Comparison of ENCODE assay signal across 14 cellular contexts in the genomic region with DNA sequence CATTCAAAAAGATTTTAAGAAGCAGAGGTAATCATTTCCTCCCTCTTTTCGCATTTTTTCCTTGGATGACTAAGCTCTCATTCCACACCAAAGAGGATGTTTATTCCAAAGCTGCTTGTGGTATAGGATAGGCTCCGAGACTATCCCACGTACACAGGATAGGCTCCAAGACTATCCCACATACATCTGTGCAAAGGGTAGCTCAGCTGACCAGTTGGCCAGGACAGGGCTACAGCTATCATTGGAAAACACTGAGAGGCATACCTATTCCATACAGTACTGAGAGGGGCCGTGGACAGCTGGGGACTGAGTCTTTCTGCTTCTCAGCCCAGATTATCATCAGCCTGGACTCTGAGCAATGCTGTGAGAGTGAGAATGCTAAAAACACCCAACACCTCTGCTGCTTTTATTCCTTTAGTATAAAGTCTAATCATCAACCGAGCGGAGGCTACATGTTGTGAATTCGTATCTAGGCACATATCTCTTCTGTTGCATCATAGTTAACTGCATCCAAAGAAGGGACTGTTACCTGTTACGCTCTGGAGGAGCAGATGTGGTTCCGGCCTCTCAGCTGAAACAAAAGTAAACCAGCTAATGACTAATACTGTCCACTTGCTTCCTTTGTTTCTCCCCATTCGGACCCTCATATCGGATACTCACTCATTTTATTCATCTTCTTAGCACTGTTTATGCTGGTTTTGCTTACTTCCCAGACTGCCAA.
DNase-seq lines count a peak whose midpoint lies in the region; ATAC-seq and TF ChIP-seq lines count a peak whose summit lies in the region.
"Had no signal": no experiment of that assay in that cellular context is flagged by ENCODE, and none has a peak within 500 bp of the region (broad histone marks: within the 10 kb centered on the region; RNA-seq: fewer than 3 reads in every experiment).

No MANE protein-coding gene starts in this region.

- H3K27ac ChIP-seq in RWPE2 (ENCODE audit: poor library complexity, severe bottlenecking) (peak overlapping the region; percentile 87), spleen (no peak overlapping the region), ovary (no peak overlapping the region), heart left ventricle (no peak overlapping the region)

- 90 to 95% (median 93%) methylated on average over 11 of the region's 11 CpGs for WGBS in spleen, 5 donors
- 70 to 83% (median 76%) methylated on average over 11 of the region's 11 CpGs for whole genome bisulfite sequencing in ovary, 3 donors
- WGBS in heart left ventricle, 4 donors, result 84 to 90% (median 87%) methylated on average over 11 of the region's 11 CpGs

- no peaks in the 10 kb centered on the region for H3K36me3 ChIP-seq in RWPE2 (ENCODE audit: low read depth)
- no peaks in the 10 kb centered on the region for H3K36me3 ChIP-seq in spleen
- H3K36me3 ChIP-seq in ovary, result no peaks in the 10 kb centered on the region
- H3K36me3 ChIP-seq in heart left ventricle, result no peaks in the 10 kb centered on the region

- TF ChIP-seq CTCF in RWPE2 (IDR thresholded peaks at IDR 0.05; ENCODE audit: poor library complexity, severe bottlenecking) (no peak), epithelial cell of esophagus (IDR thresholded peaks at IDR 0.05; ENCODE audit: insufficient read depth, low read depth, low read length, missing control alignments) (no peak), spleen (IDR thresholded peaks at IDR 0.05 in 8 of 11, conservative IDR thresholded peaks at IDR 0.05 in 3 of 11) (no peak), ovary (IDR thresholded peaks at IDR 0.05) (no peak), heart left ventricle (IDR thresholded peaks at IDR 0.05) (no peak)

- intact Hi-C loops in spleen (cut with DNase I; ENCODE audit: low total_unique reads), result no loop called here
- intact Hi-C loops in ovary (cut with DNase I), result no loop called here
- intact Hi-C loops in heart left ventricle (cut with DNase I), result no loop called here

- H3K4me1 ChIP-seq in RWPE2 (ENCODE audit: insufficient read depth, poor library complexity, severe bottlenecking) (peaks cover 34% of the 10 kb centered on the region), spleen (peaks cover 0 to 20% (median 0%) of the 10 kb centered on the region in 6 donors), ovary (ENCODE audit: insufficient read depth) (no peaks in the 10 kb centered on the region), heart left ventricle (peaks cover 0 to 20% (median under 1%) of the 10 kb centered on the region in 12 donors)

- H3K27me3 ChIP-seq in RWPE2 (ENCODE audit: insufficient read depth, poor library complexity, severe bottlenecking) (no peaks in the 10 kb centered on the region), spleen (replicated peaks in 1 of 7) (no peaks in the 10 kb centered on the region), ovary (no peaks in the 10 kb centered on the region), heart left ventricle (no peaks in the 10 kb centered on the region)

- ATAC-seq in RWPE2 (ENCODE audit: low read depth), result peak; percentile 87
- no peak for ATAC-seq in heart left ventricle
- ATAC-seq: Right ventricle myocardium inferior had no signal

- TF ChIP-seq POLR2A in spleen (IDR thresholded peaks at IDR 0.05), result no peak
- TF ChIP-seq POLR2A in ovary (IDR thresholded peaks at IDR 0.05), result no peak
- no peak for TF ChIP-seq POLR2A in heart left ventricle (IDR thresholded peaks at IDR 0.05)

- H3K9me3 ChIP-seq in RWPE2 (ENCODE audit: severe bottlenecking) (peaks cover 5% of the 10 kb centered on the region), spleen (peaks cover 3 to 32% (median 24%) of the 10 kb centered on the region in 8 donors), ovary (no peaks in the 10 kb centered on the region), heart left ventricle (peaks cover 0 to 32% (median 17%) of the 10 kb centered on the region in 12 donors)

- DNase-seq in EL, result peak; percentile 98
- DNase-seq in RWPE2 (ENCODE audit: low spot score), result no peak
- DNase-seq in epithelial cell of esophagus (ENCODE audit: low read depth), result peak; percentile 53
- DNase-seq in non-pigmented ciliary epithelial cell (ENCODE audit: low read depth), result peak; percentile 98
- DNase-seq in spleen, result no peak
- no peak for DNase-seq in iPS-NIHi11 (ENCODE audit: low spot score)
- DNase-seq in ovary, result no peak
- no peak for DNase-seq in heart left ventricle
- DNase-seq: activated CD4-positive, CD25-positive, alpha-beta regulatory T cell treated with anti-CD3 and anti-CD28 coated beads, Interleukin-2, amount 50 U/mL, for 72 hours; foreskin melanocyte; NCI-H510A treated with DMSO at 0.1 percent for 48 hours; stimulated activated CD4-positive, alpha-beta T cell treated with anti-CD3 and anti-CD28 coated beads, Interleukin-4, amount 100 ng/mL, for 1 hour had no signal

- TF ChIP-seq EP300 in ovary (IDR thresholded peaks at IDR 0.05), result no peak

- H3K4me3 ChIP-seq in RWPE2 (ENCODE audit: severe bottlenecking), result no peak overlapping the region
- no peak overlapping the region for H3K4me3 ChIP-seq in epithelial cell of esophagus (ENCODE audit: low read length)
- no peak overlapping the region for H3K4me3 ChIP-seq in spleen
- H3K4me3 ChIP-seq in ovary, result no peak overlapping the region
- H3K4me3 ChIP-seq in heart left ventricle, result no peak overlapping the region
- H3K4me3 ChIP-seq: lung had no signal

Comparison
In these comparisons a context has a peak if more than half of its experiments do, and no peak if none do; other contexts are left out.
1. DNase-seq: peak in EL (single experiment), epithelial cell of esophagus (single experiment) and non-pigmented ciliary epithelial cell (single experiment); none in RWPE2 (single experiment), spleen (single experiment), iPS-NIHi11 (single experiment), ovary (0 of 5) and heart left ventricle (0 of 5).